8 cellular contexts compared by ENCODE assay signal in genomic region chr3:131033480-131034080, GRCh38. TPM values are rescaled to one million over a fixed set of nuclear protein-coding genes. Genes with fewer than 3 reads are reported as not detected.
A peak's percentile ranks its signal among the peaks of the same experiment; 100 is the strongest.
DNase-seq lines count a peak whose midpoint lies in the region; ATAC-seq and TF ChIP-seq lines count a peak whose summit lies in the region.

No MANE protein-coding gene starts in this region.

- no peak overlapping the region for H3K4me3 ChIP-seq in lung

- peak; percentile 59 for ATAC-seq in HG02610 (IDR thresholded peaks at IDR 0.05; ENCODE audit: unreplicated experiment)
- no peak for ATAC-seq in lung (ENCODE audit: insufficient read depth, low FRiP score)

- H3K9me3 ChIP-seq in lung (ENCODE audit: control insufficient read depth in 2 of 2, insufficient read depth in 1 of 2, low read length in 1 of 2), result no peaks in the 10 kb centered on the region

- no peaks in the 10 kb centered on the region for H3K36me3 ChIP-seq in lung (ENCODE audit: control insufficient read depth in 2 of 2, insufficient read depth in 2 of 2, low read length in 2 of 2)

- H3K27me3 ChIP-seq in lung (ENCODE audit: control insufficient read depth, insufficient read depth), result no peaks in the 10 kb centered on the region

- POLR2A ChIA-PET in MCF 10A (lab: Yijun Ruan, JAX), result interaction anchor here (1.0 kb wide), 1 partner anchor 104 kb away, joined by 3 read pairs; no protein-coding TSS in a partner anchor
- POLR2A ChIA-PET in activated CD4-positive, alpha-beta memory T cell treated with anti-CD3 and anti-CD28 coated beads for 36 hours (lab: Charles Lee), result no interaction called here

- no peaks in the 10 kb centered on the region for H3K36me3 Mint-ChIP-seq in activated CD4-positive, alpha-beta T cell treated with anti-CD3 and anti-CD28 coated beads, Interleukin-2, amount 10 ng/mL, durations not matched to agents 24 days and 14 days (ENCODE audit: low read depth)
- peaks cover 22% of the 10 kb centered on the region for H3K36me3 Mint-ChIP-seq in MCF 10A (ENCODE audit: insufficient read depth, unreplicated experiment)
- no peaks in the 10 kb centered on the region for H3K36me3 Mint-ChIP-seq in activated CD4-positive, alpha-beta memory T cell treated with anti-CD3 and anti-CD28 coated beads for 36 hours

- no peak overlapping the region for H3K4me3 Mint-ChIP-seq in activated CD4-positive, alpha-beta T cell treated with anti-CD3 and anti-CD28 coated beads, Interleukin-2, amount 10 ng/mL, durations not matched to agents 24 days and 14 days
- no peak overlapping the region for H3K4me3 Mint-ChIP-seq in MCF 10A (ENCODE audit: unreplicated experiment)
- no peak overlapping the region for H3K4me3 Mint-ChIP-seq in activated CD4-positive, alpha-beta memory T cell treated with anti-CD3 and anti-CD28 coated beads for 36 hours

- H3K9me3 Mint-ChIP-seq in activated CD4-positive, alpha-beta T cell treated with anti-CD3 and anti-CD28 coated beads, Interleukin-2, amount 10 ng/mL, durations not matched to agents 24 days and 14 days, result no peaks in the 10 kb centered on the region
- H3K9me3 Mint-ChIP-seq in MCF 10A (ENCODE audit: unreplicated experiment), result no peaks in the 10 kb centered on the region
- H3K9me3 Mint-ChIP-seq in activated CD4-positive, alpha-beta memory T cell treated with anti-CD3 and anti-CD28 coated beads for 36 hours, result no peaks in the 10 kb centered on the region

- H3K27ac Mint-ChIP-seq in activated CD4-positive, alpha-beta T cell treated with anti-CD3 and anti-CD28 coated beads, Interleukin-2, amount 10 ng/mL, durations not matched to agents 24 days and 14 days, result no peak overlapping the region
- H3K27ac Mint-ChIP-seq in MCF 10A (ENCODE audit: low read depth, unreplicated experiment), result no peak overlapping the region
- H3K27ac Mint-ChIP-seq in activated CD4-positive, alpha-beta memory T cell treated with anti-CD3 and anti-CD28 coated beads for 36 hours, result no peak overlapping the region

- no TSS peak for BruUV-seq in MCF 10A (replicated peaks; lab: Mats Ljungman, UMichigan)

- TF ChIP-seq CTCF in MCF 10A (IDR thresholded peaks at IDR 0.05; ENCODE audit: unreplicated experiment) (peak; percentile 67), lung (IDR thresholded peaks at IDR 0.05; ENCODE audit: control extremely low read depth, extremely low read depth) (peak; percentile 60)

- no peaks in the 10 kb centered on the region for H3K4me1 ChIP-seq in lung (ENCODE audit: control insufficient read depth in 2 of 2, insufficient read depth in 2 of 2, low read length in 2 of 2)

- DNase-seq in activated CD4-positive, alpha-beta T cell treated with anti-CD3 and anti-CD28 coated beads, Interleukin-2, amount 10 ng/mL, durations not matched to agents 24 days and 14 days, result peak; percentile 86
- no peak for DNase-seq in activated CD4-positive, alpha-beta T cell treated with anti-CD3 and anti-CD28 coated beads for 1 hour
- DNase-seq in NCI-H748 (lab: John Stamatoyannopoulos, UW; ENCODE audit: unreplicated experiment) (peak; percentile 49), MCF 10A (ENCODE audit: unreplicated experiment) (peak; percentile 56), lung (ENCODE audit: low spot score) (no peak), GM19238 (ENCODE audit: insufficient read length, low spot score) (no peak)
- no peak for DNase-seq in activated CD4-positive, alpha-beta memory T cell treated with anti-CD3 and anti-CD28 coated beads for 36 hours

- peaks cover 11% of the 10 kb centered on the region for H3K27me3 Mint-ChIP-seq in activated CD4-positive, alpha-beta T cell treated with anti-CD3 and anti-CD28 coated beads, Interleukin-2, amount 10 ng/mL, durations not matched to agents 24 days and 14 days
- H3K27me3 Mint-ChIP-seq in MCF 10A (ENCODE audit: insufficient read depth, unreplicated experiment), result no peaks in the 10 kb centered on the region
- H3K27me3 Mint-ChIP-seq in activated CD4-positive, alpha-beta memory T cell treated with anti-CD3 and anti-CD28 coated beads for 36 hours, result no peaks in the 10 kb centered on the region

- no peak overlapping the region for H3K27ac ChIP-seq in lung (ENCODE audit: low read depth in 1 of 2, low read length in 1 of 2)

- intact Hi-C loops in activated CD4-positive, alpha-beta T cell treated with anti-CD3 and anti-CD28 coated beads, Interleukin-2, amount 10 ng/mL, durations not matched to agents 24 days and 14 days (cut with micrococcal nuclease), result loop anchor here (1.0 to 10.0 kb wide), 4 partner anchors 131 to 1145 kb away; no protein-coding TSS in a partner anchor
- intact Hi-C loops in MCF 10A (cut with micrococcal nuclease), result loop anchor here (2.0 to 10.0 kb wide), 4 partner anchors 421 to 1149 kb away; no protein-coding TSS in a partner anchor
- intact Hi-C loops in activated CD4-positive, alpha-beta memory T cell treated with anti-CD3 and anti-CD28 coated beads for 36 hours (cut with micrococcal nuclease), result loop anchor here (1.0 to 10.0 kb wide), 4 partner anchors 151 to 1151 kb away; no protein-coding TSS in a partner anchor

- CTCF ChIA-PET in MCF 10A (lab: Yijun Ruan, JAX), result interaction anchor here (0.6 to 2.1 kb wide), 24 partner anchors 8 to 995 kb away, joined by 3 to 15 read pairs (median 4); no protein-coding TSS in a partner anchor
- CTCF ChIA-PET in activated CD4-positive, alpha-beta memory T cell treated with anti-CD3 and anti-CD28 coated beads for 36 hours (lab: Charles Lee), result interaction anchor here (0.6 to 4.5 kb wide), 20 partner anchors 9 to 1146 kb away, joined by 3 to 21 read pairs (median 4); partner anchors contain the start of gene NUDT16

- no peaks in the 10 kb centered on the region for H3K4me1 Mint-ChIP-seq in activated CD4-positive, alpha-beta T cell treated with anti-CD3 and anti-CD28 coated beads, Interleukin-2, amount 10 ng/mL, durations not matched to agents 24 days and 14 days
- peaks cover 7% of the 10 kb centered on the region for H3K4me1 Mint-ChIP-seq in MCF 10A (ENCODE audit: insufficient read depth, unreplicated experiment)
- H3K4me1 Mint-ChIP-seq in activated CD4-positive, alpha-beta memory T cell treated with anti-CD3 and anti-CD28 coated beads for 36 hours (ENCODE audit: low read depth), result no peaks in the 10 kb centered on the region

- WGBS in lung, 2 donors, result 7% methylated on average over 1 of the region's 1 CpG

RNA-seq across cellular contexts. Expression of gene NEK11, which starts 6.9 kb away (rescaled TPM):
- total RNA-seq in activated CD4-positive, alpha-beta T cell treated with anti-CD3 and anti-CD28 coated beads, Interleukin-2, amount 10 ng/mL, durations not matched to agents 24 days and 14 days, result 1.1 and 1.5 TPM in 2 replicates
- total RNA-seq in MCF 10A (2022), result 6.9 and 10.2 TPM in 2 replicates
- total RNA-seq in lung, result 10 to 100 TPM; 14.7 to 36.3 TPM
- polyA plus RNA-seq in lung, result 1 to 10 TPM; 4.0 to 4.9 TPM
- 1 to 10 TPM; 1.2 to 1.3 TPM for total RNA-seq in activated CD4-positive, alpha-beta memory T cell treated with anti-CD3 and anti-CD28 coated beads for 36 hours

RNA-seq across cellular contexts. Expression of gene ASTE1, which starts 7.0 kb away (rescaled TPM):
- 8.7 and 9.5 TPM in 2 replicates for total RNA-seq in activated CD4-positive, alpha-beta T cell treated with anti-CD3 and anti-CD28 coated beads, Interleukin-2, amount 10 ng/mL, durations not matched to agents 24 days and 14 days
- total RNA-seq in MCF 10A (2022) (2.7 and 3.3 TPM in 2 replicates), lung (1 to 10 TPM; 5.9 to 7.2 TPM)
- polyA plus RNA-seq in lung, result 1 to 10 TPM; 2.3 to 3.9 TPM
- 10 to 100 TPM in 1 of 2 experiments, 1 to 10 TPM in 1; 7.8 to 10.1 TPM for total RNA-seq in activated CD4-positive, alpha-beta memory T cell treated with anti-CD3 and anti-CD28 coated beads for 36 hours

Comparison
In these comparisons a context has a peak if more than half of its experiments do, and no peak if none do; other contexts are left out.
1. DNase-seq: peak in activated CD4-positive, alpha-beta T cell treated with anti-CD3 and anti-CD28 coated beads, Interleukin-2, amount 10 ng/mL, durations not matched to agents 24 days and 14 days (single experiment), NCI-H748 (single experiment) and MCF 10A (single experiment); none in activated CD4-positive, alpha-beta T cell treated with anti-CD3 and anti-CD28 coated beads for 1 hour (single experiment), lung (single experiment), activated CD4-positive, alpha-beta memory T cell treated with anti-CD3 and anti-CD28 coated beads for 36 hours (single experiment) and GM19238 (single experiment).